In the genomic region with DNA sequence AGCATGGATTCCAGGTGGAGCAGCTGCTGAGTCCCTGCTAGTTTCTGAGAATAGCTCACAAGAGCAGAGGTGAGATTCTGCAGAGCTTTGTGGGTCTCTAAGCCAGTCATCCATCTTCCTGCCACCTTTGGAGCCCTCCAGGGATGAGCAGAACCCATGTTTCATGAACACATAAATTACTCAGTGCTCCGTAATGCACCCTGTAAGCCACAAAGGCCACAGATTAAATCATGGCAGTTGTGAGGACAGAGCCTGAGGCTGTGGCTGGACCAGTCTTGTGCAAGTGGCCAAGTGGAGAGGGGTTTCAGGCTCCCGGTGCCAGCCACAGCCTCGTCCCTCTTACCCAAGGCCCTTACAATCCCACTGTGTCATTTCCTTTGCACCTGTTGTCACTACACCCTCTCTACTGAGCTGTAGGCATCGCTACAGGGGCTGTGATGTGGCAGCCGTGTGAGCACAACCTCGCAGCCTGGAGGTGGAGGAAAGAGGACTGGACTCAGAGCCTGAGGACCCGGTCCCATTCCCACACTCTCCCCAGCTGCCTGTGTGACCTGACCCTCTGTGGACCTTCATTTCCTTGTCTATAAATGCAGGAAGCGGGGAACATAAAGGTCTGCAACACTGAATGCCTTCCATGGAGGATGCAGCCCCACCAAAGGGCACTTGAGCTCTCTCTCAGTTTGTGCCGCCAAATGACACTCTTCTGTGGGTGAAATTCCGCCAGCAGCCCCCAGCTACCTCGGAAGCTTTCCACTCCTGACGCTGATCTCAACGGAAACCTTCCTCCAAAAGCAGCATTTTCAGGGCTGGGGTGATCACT, we compare ENCODE assay signal across 1 cellular context.
TF ChIP-seq lines count a peak whose summit lies in the region.

No MANE protein-coding gene starts in this region.

TF ChIP-seq in K562, 482 proteins besides CTCF, POLR2A, EP300 and RAD21:
- no peak for TF ChIP-seq DPF2 (IDR thresholded peaks at IDR 0.05)
- 0 out of 2 replicates have a peak, but pooled peaks have one; percentile 57 for TF ChIP-seq SUPT5H (IDR thresholded peaks at IDR 0.05)
- TF ChIP-seq POLR2G (IDR thresholded peaks at IDR 0.05; ENCODE audit: low read depth, low read length), result peak; percentile 53
- TF ChIP-seq SP1 (CRISPR knock-in tag; IDR thresholded peaks at IDR 0.05), result no peak
- TF ChIP-seq CCNT2 (IDR thresholded peaks at IDR 0.05; ENCODE audit: borderline replicate concordance, extremely low read depth, insufficient read length, low read depth, low read length), result peak; percentile 22
- peak; percentile 10 for TF ChIP-seq SIRT6 (IDR thresholded peaks at IDR 0.05; ENCODE audit: low read depth, low read length)
- 0 out of 2 replicates have a peak, but pooled peaks have one; percentile 5 for TF ChIP-seq POLR2AphosphoS2 (IDR thresholded peaks at IDR 0.05; ENCODE audit: low read length)
- TF ChIP-seq, protein P1, sequence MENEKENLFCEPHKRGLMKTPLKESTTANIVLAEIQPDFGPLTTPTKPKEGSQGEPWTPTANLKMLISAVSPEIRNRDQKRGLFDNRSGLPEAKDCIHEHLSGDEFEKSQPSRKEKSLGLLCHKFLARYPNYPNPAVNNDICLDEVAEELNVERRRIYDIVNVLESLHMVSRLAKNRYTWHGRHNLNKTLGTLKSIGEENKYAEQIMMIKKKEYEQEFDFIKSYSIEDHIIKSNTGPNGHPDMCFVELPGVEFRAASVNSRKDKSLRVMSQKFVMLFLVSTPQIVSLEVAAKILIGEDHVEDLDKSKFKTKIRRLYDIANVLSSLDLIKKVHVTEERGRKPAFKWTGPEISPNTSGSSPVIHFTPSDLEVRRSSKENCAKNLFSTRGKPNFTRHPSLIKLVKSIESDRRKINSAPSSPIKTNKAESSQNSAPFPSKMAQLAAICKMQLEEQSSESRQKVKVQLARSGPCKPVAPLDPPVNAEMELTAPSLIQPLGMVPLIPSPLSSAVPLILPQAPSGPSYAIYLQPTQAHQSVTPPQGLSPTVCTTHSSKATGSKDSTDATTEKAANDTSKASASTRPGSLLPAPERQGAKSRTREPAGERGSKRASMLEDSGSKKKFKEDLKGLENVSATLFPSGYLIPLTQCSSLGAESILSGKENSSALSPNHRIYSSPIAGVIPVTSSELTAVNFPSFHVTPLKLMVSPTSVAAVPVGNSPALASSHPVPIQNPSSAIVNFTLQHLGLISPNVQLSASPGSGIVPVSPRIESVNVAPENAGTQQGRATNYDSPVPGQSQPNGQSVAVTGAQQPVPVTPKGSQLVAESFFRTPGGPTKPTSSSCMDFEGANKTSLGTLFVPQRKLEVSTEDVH (IDR thresholded peaks at IDR 0.05; ENCODE audit: low read depth, partially characterized antibody), result peak; percentile 34
